16 cellular contexts compared by ENCODE assay signal in the genomic region with DNA sequence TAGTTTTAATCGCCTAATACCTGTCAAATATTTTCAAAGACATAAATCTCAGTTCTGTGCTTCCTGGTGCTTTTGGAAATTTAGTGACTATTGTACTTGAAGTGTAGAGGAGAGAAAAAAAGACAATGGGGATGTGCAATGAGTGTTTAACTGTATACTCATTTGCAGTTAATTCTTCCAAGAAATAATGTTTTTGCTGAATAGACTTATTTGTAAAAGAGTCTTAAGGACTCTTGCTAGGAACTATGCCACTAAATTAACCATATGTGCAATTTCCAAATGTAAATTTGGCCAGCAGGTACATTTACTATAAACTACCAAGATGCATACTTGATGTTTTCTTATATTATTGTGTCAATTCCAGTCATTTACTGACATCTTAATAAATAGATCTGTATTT. TPM values are rescaled to one million over a fixed set of nuclear protein-coding genes. Genes with fewer than 3 reads are reported as not detected.
DNase-seq lines count a peak whose midpoint lies in the region; ATAC-seq and TF ChIP-seq lines count a peak whose summit lies in the region.
"Had no signal": no experiment of that assay in that cellular context is flagged by ENCODE, and none has a peak within 500 bp of the region (broad histone marks: within the 10 kb centered on the region; RNA-seq: fewer than 3 reads in every experiment).

No MANE protein-coding gene starts in this region.

- H3K27me3 Mint-ChIP-seq in neural crest cell (ENCODE audit: low read depth) = peaks cover 15% of the 10 kb centered on the region

- no peak overlapping the region for H2AFZ ChIP-seq in DND-41 (ENCODE audit: low read depth, low read length)
- no peak overlapping the region for H2AFZ ChIP-seq in Loucy (ENCODE audit: low read length)

- H3K4me3 ChIP-seq in DND-41 (ENCODE audit: low read depth in 1 of 2, low read length in 2 of 2) = no peak overlapping the region; a peak in 1 of 4 replicates
- peak overlapping the region; percentile 93 for H3K4me3 ChIP-seq in Loucy (ENCODE audit: low read length, poor library complexity, severe bottlenecking)
- peak overlapping the region in 37 of 59 donors; percentile 1 to 100 (median 97) for H3K4me3 ChIP-seq in dorsolateral prefrontal cortex
- no peak overlapping the region for H3K4me3 ChIP-seq in lower leg skin (ENCODE audit: low read depth, poor library complexity, severe bottlenecking)

- H3K9ac ChIP-seq in DND-41 (ENCODE audit: low read depth, low read length) = no peak overlapping the region
- H3K9ac ChIP-seq in Loucy (ENCODE audit: low read depth, low read length, poor library complexity, severe bottlenecking) = no peak overlapping the region

- TF ChIP-seq POLR2A in lower leg skin (IDR thresholded peaks at IDR 0.05) = no peak

- H3K4me2 ChIP-seq in DND-41 (ENCODE audit: insufficient read depth, low read length) (peak overlapping the region; percentile 84), Loucy (ENCODE audit: low read depth, low read length, poor library complexity, severe bottlenecking) (peak overlapping the region; percentile 91)

- peaks cover 6% of the 10 kb centered on the region; the same call in 1 of the 2 replicates for H4K20me1 ChIP-seq in DND-41 (ENCODE audit: insufficient read depth, low read length)
- peaks cover 20% of the 10 kb centered on the region for H4K20me1 ChIP-seq in Loucy (ENCODE audit: insufficient read depth, low read length, poor library complexity, severe bottlenecking)

- 40 to 45% methylated on average over 1 of the region's 1 CpG for WGBS in lower leg skin, 2 donors

- peaks cover 17% of the 10 kb centered on the region for H3K4me1 Mint-ChIP-seq in neural crest cell

- intact Hi-C loops in dorsolateral prefrontal cortex (cut with DNase I) = loop anchor here in 1 of 2 donors (5.0 to 10.0 kb wide), 2 partner anchors 62 to 144 kb away; no protein-coding TSS in a partner anchor
- intact Hi-C loops in lower leg skin (cut with DNase I; ENCODE audit: low total_unique reads) = no loop called here

- DNase-seq in DND-41 (no peak), dorsolateral prefrontal cortex (no peak), neural crest cell (ENCODE audit: low read depth, low spot score) (no peak), HuH-7.5 (ENCODE audit: low spot score) (no peak), lower leg skin (ENCODE audit: low spot score in 2 of 2) (no peak)
- DNase-seq: activated CD4-positive, CD25-positive, alpha-beta regulatory T cell treated with anti-CD3 and anti-CD28 coated beads, Interleukin-2, amount 50 U/mL, for 72 hours; activated effector memory CD4-positive, alpha-beta T cell treated with Interleukin-2 at 50 U/mL for 16 hours; central memory CD4-positive, alpha-beta T cell; DMS153; H7; NCI-H526 had no signal

- no peaks in the 10 kb centered on the region for H3K9me2 ChIP-seq in Loucy (replicated peaks; ENCODE audit: low read depth, low read length)

- no peaks in the 10 kb centered on the region for H3K36me3 ChIP-seq in DND-41 (ENCODE audit: insufficient read depth, low read length)
- no peaks in the 10 kb centered on the region for H3K36me3 ChIP-seq in Loucy (ENCODE audit: insufficient read depth, low read length)
- H3K36me3 ChIP-seq: esophagus muscularis mucosa, tibial nerve had no signal

- no peaks in the 10 kb centered on the region for H3F3A ChIP-seq in Loucy (ENCODE audit: low read depth)

- peak overlapping the region; percentile 99 for H3K4me3 Mint-ChIP-seq in neural crest cell

- H3K9me3 ChIP-seq in DND-41 (ENCODE audit: insufficient read depth, low read length, severe bottlenecking) = no peaks in the 10 kb centered on the region
- H3K9me3 ChIP-seq in Loucy (ENCODE audit: insufficient read depth, low read depth, low read length) = no peaks in the 10 kb centered on the region
- H3K9me3 ChIP-seq: esophagus muscularis mucosa, tibial nerve had no signal

- H3K9me3 Mint-ChIP-seq in neural crest cell = no peaks in the 10 kb centered on the region

- no peak overlapping the region for H3K27ac ChIP-seq in DND-41 (ENCODE audit: low read length)
- no peak overlapping the region for H3K27ac ChIP-seq in dorsolateral prefrontal cortex
- H3K27ac ChIP-seq: esophagus muscularis mucosa, tibial nerve had no signal

- H3K4me1 ChIP-seq in DND-41 (ENCODE audit: insufficient read depth, low read length) = peaks cover 33% of the 10 kb centered on the region
- H3K4me1 ChIP-seq in Loucy (ENCODE audit: insufficient read depth, low read length, poor library complexity, severe bottlenecking) = peaks cover 54% of the 10 kb centered on the region

- H3K27me3 ChIP-seq in DND-41 (ENCODE audit: insufficient read depth, low read length, poor library complexity) = no peaks in the 10 kb centered on the region
- H3K27me3 ChIP-seq in Loucy (ENCODE audit: insufficient read depth, low read length, poor library complexity, severe bottlenecking) = no peaks in the 10 kb centered on the region
- H3K27me3 ChIP-seq in dorsolateral prefrontal cortex = no peaks in the 10 kb centered on the region
- H3K27me3 ChIP-seq: esophagus muscularis mucosa, tibial nerve had no signal

- H3K27ac Mint-ChIP-seq in neural crest cell (ENCODE audit: unreplicated experiment) = no peak overlapping the region

- no peaks in the 10 kb centered on the region for H3K36me3 Mint-ChIP-seq in neural crest cell (ENCODE audit: low read depth)

- peaks cover 69% of the 10 kb centered on the region for H3K79me2 ChIP-seq in DND-41 (ENCODE audit: insufficient read depth, low read length)
- peaks cover 49% of the 10 kb centered on the region for H3K79me2 ChIP-seq in Loucy (ENCODE audit: insufficient read depth, low read length)

- no peak for ATAC-seq in DND-41 (ENCODE audit: insufficient read depth, low read depth)
- ATAC-seq in HG02870 (IDR thresholded peaks at IDR 0.05; ENCODE audit: unreplicated experiment) = no peak
- no peak for ATAC-seq in GM21367 (IDR thresholded peaks at IDR 0.05; ENCODE audit: unreplicated experiment)

- TF ChIP-seq CTCF in DND-41 (IDR thresholded peaks at IDR 0.05; ENCODE audit: borderline replicate concordance, extremely low read depth, low read length, poor library complexity, severe bottlenecking) (no peak), Loucy (conservative IDR thresholded peaks at IDR 0.05; ENCODE audit: low read length) (no peak), dorsolateral prefrontal cortex (IDR thresholded peaks at IDR 0.05 in 54 of 56, conservative IDR thresholded peaks at IDR 0.05 in 2 of 56; ENCODE audit: low read depth in 1 of 56, partially characterized antibody in 56 of 56) (no peak), neural crest cell (conservative IDR thresholded peaks at IDR 0.05) (no peak), lower leg skin (IDR thresholded peaks at IDR 0.05) (no peak)

RNA-seq across cellular contexts. Expression of a gene that starts 2.0 kb away (rescaled TPM):
- total RNA-seq in dorsolateral prefrontal cortex (10 to 100 TPM; 23.8 to 49.2 (median 34.7) TPM), neural crest cell (19.6 and 19.7 TPM in 2 replicates), lower leg skin (10 to 100 TPM; 30.3 to 37.0 (median 36.6) TPM)

RNA-seq across cellular contexts. Expression of a gene that starts 47.3 kb away (rescaled TPM):
- total RNA-seq in dorsolateral prefrontal cortex = not detected
- total RNA-seq in neural crest cell = not detected in 2 replicates
- total RNA-seq in lower leg skin = not detected
- total RNA-seq: esophagus muscularis mucosa, H7, tibial nerve had no signal

Comparison
In these comparisons a context has a peak if more than half of its experiments do, and no peak if none do; other contexts are left out.
1. H3K4me3 ChIP-seq: peak in Loucy (single experiment) and dorsolateral prefrontal cortex (37 of 59); none in DND-41 (0 of 2) and lower leg skin (single experiment).